8 cellular contexts compared by ENCODE assay signal in genomic region chr2:20421988-20422678, GRCh38. TPM values are rescaled to one million over a fixed set of nuclear protein-coding genes. Genes with fewer than 3 reads are reported as not detected.
DNase-seq lines count a peak whose midpoint lies in the region; ATAC-seq and TF ChIP-seq lines count a peak whose summit lies in the region.

No MANE protein-coding gene starts in this region.

- H3K36me3 ChIP-seq in lower lobe of right lung, result no peaks in the 10 kb centered on the region
- no peaks in the 10 kb centered on the region for H3K36me3 ChIP-seq in thoracic aorta

- DNase-seq in LoVo (ENCODE audit: low spot score), result peak; percentile 55
- DNase-seq in chondrocyte (ENCODE audit: low spot score), result no peak
- DNase-seq in lower lobe of right lung, result peak; percentile 95
- peak; percentile 93 for DNase-seq in thoracic aorta (ENCODE audit: low spot score)
- no peak for DNase-seq in NCI-H526 (lab: John Stamatoyannopoulos, UW)
- no peak for DNase-seq in activated T-cell treated with anti-CD3 and anti-CD28 coated beads, Interleukin-2, amount 50 U/mL, for 24 hours

- peak overlapping the region; percentile 74 for H3K27ac Mint-ChIP-seq in chondrocyte (ENCODE audit: unreplicated experiment)
- no peak overlapping the region for H3K27ac Mint-ChIP-seq in activated T-cell treated with anti-CD3 and anti-CD28 coated beads, Interleukin-2, amount 50 U/mL, for 24 hours

- H3K9me3 ChIP-seq in lower lobe of right lung, result no peaks in the 10 kb centered on the region
- no peaks in the 10 kb centered on the region for H3K9me3 ChIP-seq in thoracic aorta

- H3K27me3 ChIP-seq in lower lobe of right lung (ENCODE audit: low read depth) (no peaks in the 10 kb centered on the region), thoracic aorta (replicated peaks; ENCODE audit: insufficient read depth) (no peaks in the 10 kb centered on the region)

- H3K4me3 ChIP-seq in lower lobe of right lung (no peak overlapping the region), thoracic aorta (peak overlapping the region; percentile 25)

- H3K27ac ChIP-seq in lower lobe of right lung (peak overlapping the region; percentile 85), thoracic aorta (peak overlapping the region; percentile 53 to 75)

- intact Hi-C loops in lower lobe of right lung (cut with DNase I), result no loop called here

- H3K36me3 Mint-ChIP-seq in chondrocyte (ENCODE audit: low read depth), result no peaks in the 10 kb centered on the region
- no peaks in the 10 kb centered on the region for H3K36me3 Mint-ChIP-seq in activated T-cell treated with anti-CD3 and anti-CD28 coated beads, Interleukin-2, amount 50 U/mL, for 24 hours (ENCODE audit: low read depth)

- H3K27me3 Mint-ChIP-seq in chondrocyte (ENCODE audit: low read depth), result no peaks in the 10 kb centered on the region
- H3K27me3 Mint-ChIP-seq in activated T-cell treated with anti-CD3 and anti-CD28 coated beads, Interleukin-2, amount 50 U/mL, for 24 hours, result peaks cover 5% of the 10 kb centered on the region

- ATAC-seq in lower lobe of right lung (peak; percentile 89 to 92), thoracic aorta (ENCODE audit: insufficient number of reproducible peaks, low FRiP score, low read depth) (peak; percentile 76), GM21825 (IDR thresholded peaks at IDR 0.05; ENCODE audit: unreplicated experiment) (no peak), HG03135 (IDR thresholded peaks at IDR 0.05; ENCODE audit: unreplicated experiment) (no peak)

- no peaks in the 10 kb centered on the region for H3K9me3 Mint-ChIP-seq in chondrocyte (ENCODE audit: low read depth)
- H3K9me3 Mint-ChIP-seq in activated T-cell treated with anti-CD3 and anti-CD28 coated beads, Interleukin-2, amount 50 U/mL, for 24 hours, result no peaks in the 10 kb centered on the region

- H3K4me1 ChIP-seq in lower lobe of right lung (peaks cover 63% of the 10 kb centered on the region), thoracic aorta (ENCODE audit: control insufficient read depth in 1 of 2, low read depth in 2 of 2) (peaks cover 22 to 54% of the 10 kb centered on the region in 2 donors)

- no peak overlapping the region for H3K4me3 Mint-ChIP-seq in chondrocyte (ENCODE audit: unreplicated experiment)
- no peak overlapping the region for H3K4me3 Mint-ChIP-seq in activated T-cell treated with anti-CD3 and anti-CD28 coated beads, Interleukin-2, amount 50 U/mL, for 24 hours

- peaks cover 58% of the 10 kb centered on the region for H3K4me1 Mint-ChIP-seq in chondrocyte (ENCODE audit: low read depth)
- peaks cover 15% of the 10 kb centered on the region for H3K4me1 Mint-ChIP-seq in activated T-cell treated with anti-CD3 and anti-CD28 coated beads, Interleukin-2, amount 50 U/mL, for 24 hours (ENCODE audit: low read depth)

- TF ChIP-seq CTCF in chondrocyte (IDR thresholded peaks at IDR 0.05), result no peak
- no peak for TF ChIP-seq CTCF in lower lobe of right lung (IDR thresholded peaks at IDR 0.05)
- no peak for TF ChIP-seq CTCF in thoracic aorta (IDR thresholded peaks at IDR 0.05)

RNA-seq across cellular contexts. Expression of gene RHOB, which starts 24.7 kb away (rescaled TPM):
- 191 to 254 TPM (median 195 TPM) in 3 replicates for total RNA-seq in chondrocyte
- total RNA-seq in lower lobe of right lung, result 176 TPM
- total RNA-seq in thoracic aorta, result 1,000 to 10,000 TPM in 1 of 2 donors, 100 to 1,000 TPM in 1; 805 to 1,722 TPM

Comparison
In these comparisons a context has a peak if more than half of its experiments do, and no peak if none do; other contexts are left out.
1. DNase-seq: peak in LoVo (single experiment), lower lobe of right lung (single experiment) and thoracic aorta (single experiment); none in chondrocyte (single experiment), NCI-H526 (0 of 2) and activated T-cell treated with anti-CD3 and anti-CD28 coated beads, Interleukin-2, amount 50 U/mL, for 24 hours (single experiment).
2. ATAC-seq: peak in lower lobe of right lung (2 of 2) and thoracic aorta (single experiment); none in GM21825 (single experiment) and HG03135 (single experiment).